In the genomic region with DNA sequence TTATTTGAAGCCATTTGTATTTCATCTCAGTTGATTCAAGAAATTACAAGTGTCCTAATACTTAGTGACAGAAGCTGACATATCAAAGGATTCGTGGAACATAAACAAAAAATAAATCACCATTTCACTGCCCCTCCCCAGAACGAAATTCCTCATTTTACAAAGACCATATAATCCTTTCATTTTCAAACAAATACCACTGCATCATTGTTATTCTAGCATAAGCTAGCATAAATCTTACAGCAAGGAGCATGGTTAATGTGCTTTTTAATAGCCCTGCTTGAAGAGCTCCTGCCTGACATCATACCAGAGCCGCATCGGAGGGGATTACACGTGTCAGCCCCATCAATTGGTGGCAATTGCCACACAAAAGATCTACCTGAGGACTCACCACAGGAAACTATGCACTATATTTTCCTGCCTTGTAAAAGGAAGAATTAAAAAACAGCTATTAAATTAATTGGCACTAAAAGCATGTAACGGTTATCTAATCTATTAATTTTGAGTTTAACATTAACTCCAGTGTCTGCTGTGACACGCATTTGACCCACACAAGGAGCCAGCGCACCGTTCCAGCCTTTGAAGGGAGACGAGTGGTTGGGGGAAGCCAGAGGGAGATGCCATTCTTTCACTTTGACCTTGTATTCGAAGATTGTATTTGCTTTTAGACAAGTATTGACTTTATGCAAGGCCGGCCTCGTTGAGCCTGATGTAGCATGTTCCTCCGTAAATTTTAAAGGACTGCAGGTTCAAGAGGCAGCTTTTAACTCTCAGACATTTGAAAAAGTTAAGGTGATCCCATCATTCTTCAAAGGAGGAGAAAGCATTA, we compare ENCODE assay signal across 19 cellular contexts.
DNase-seq lines count a peak whose midpoint lies in the region; ATAC-seq, FAIRE-seq and TF ChIP-seq lines count a peak whose summit lies in the region.
"Had no signal": no experiment of that assay in that cellular context is flagged by ENCODE, and none has a peak within 500 bp of the region (broad histone marks: within the 10 kb centered on the region; RNA-seq: fewer than 3 reads in every experiment).

No MANE protein-coding gene starts in this region.

- intact Hi-C loops in pancreas (cut with DNase I) = no loop called here

- peak; percentile 86 for ATAC-seq in left lobe of liver
- ATAC-seq in pancreas = peak; percentile 60 to 84 (median 74)
- ATAC-seq: CD8-positive, alpha-beta T cell; K562 had no signal

- H3K4me3 ChIP-seq in HAP-1 = no peak overlapping the region
- no peak overlapping the region for H3K4me3 ChIP-seq in pancreas
- H3K4me3 ChIP-seq: K562, SJSA1 had no signal

- in situ Hi-C loops in HAP-1 (cut with MboI; ENCODE audit: low sequenced_read_pairs) = no loop called here

- H3K9me3 ChIP-seq in HAP-1 = no peaks in the 10 kb centered on the region; the same call in 1 of the 2 replicates
- H3K9me3 ChIP-seq in pancreas = no peaks in the 10 kb centered on the region
- H3K9me3 ChIP-seq: BE2C, SJSA1 had no signal

- TF ChIP-seq CTCF in pancreas (IDR thresholded peaks at IDR 0.05) = no peak

- H3K27me3 ChIP-seq in HAP-1 (ENCODE audit: low read depth) (no peaks in the 10 kb centered on the region), pancreas (no peaks in the 10 kb centered on the region)
- H3K27me3 ChIP-seq: SJSA1 had no signal

- no peaks in the 10 kb centered on the region for H3K36me3 ChIP-seq in HAP-1 (replicated peaks)
- H3K36me3 ChIP-seq in pancreas = no peaks in the 10 kb centered on the region
- H3K36me3 ChIP-seq: BE2C, SJSA1 had no signal

- FAIRE-seq in pancreas (lab: Jason Lieb, UNC) = no peak
- FAIRE-seq: GM18507, HTR-8/SVneo had no signal

- H3K27ac ChIP-seq in pancreas = peak overlapping the region in 1 of 4 donors; percentile 53
- H3K27ac ChIP-seq: SJSA1 had no signal

- peaks cover 6% of the 10 kb centered on the region for H3K4me1 ChIP-seq in HAP-1
- H3K4me1 ChIP-seq in pancreas = peaks cover 0 to 16% (median 0%) of the 10 kb centered on the region in 3 donors
- H3K4me1 ChIP-seq: BE2C, SJSA1 had no signal

- 16 to 20% methylated on average over 14 of the region's 14 CpGs for WGBS in pancreas, 2 donors

- DNase-seq in HAP-1 (ENCODE audit: low spot score in 2 of 2) (peak; percentile 60 to 73), NCI-H1417 (lab: John Stamatoyannopoulos, UW) (peak in 2 of 3 experiments; percentile 70 to 91), left lobe of liver (ENCODE audit: low spot score) (peak; percentile 88), pancreas (peak in 3 of 6 donors; percentile 12 to 21 (median 21)), NCI-H187 treated with DMSO at 0.1 percent for 48 hours (lab: John Stamatoyannopoulos, UW) (no peak), NK-92 (lab: John Stamatoyannopoulos, UW; ENCODE audit: unreplicated experiment) (no peak), MV-4-11 (lab: John Stamatoyannopoulos, UW) (no peak)
- DNase-seq: BE2C; CD8-positive, alpha-beta T cell; H9; NCI-H1048; NCI-H187; NCI-H510A; NK-92 treated with Interleukin-12 subunit alpha and Interleukin-12 subunit beta, amount 100 ng/mL, for 24 hours; OCI-M1 had no signal

Comparison
In these comparisons a context has a peak if more than half of its experiments do, and no peak if none do; other contexts are left out.
1. DNase-seq: peak in HAP-1 (2 of 2), NCI-H1417 (2 of 3) and left lobe of liver (single experiment); none in NCI-H187 treated with DMSO at 0.1 percent for 48 hours (single experiment), NK-92 (single experiment) and MV-4-11 (single experiment).